ENCODE assay signal across 8 cellular contexts in the genomic region with DNA sequence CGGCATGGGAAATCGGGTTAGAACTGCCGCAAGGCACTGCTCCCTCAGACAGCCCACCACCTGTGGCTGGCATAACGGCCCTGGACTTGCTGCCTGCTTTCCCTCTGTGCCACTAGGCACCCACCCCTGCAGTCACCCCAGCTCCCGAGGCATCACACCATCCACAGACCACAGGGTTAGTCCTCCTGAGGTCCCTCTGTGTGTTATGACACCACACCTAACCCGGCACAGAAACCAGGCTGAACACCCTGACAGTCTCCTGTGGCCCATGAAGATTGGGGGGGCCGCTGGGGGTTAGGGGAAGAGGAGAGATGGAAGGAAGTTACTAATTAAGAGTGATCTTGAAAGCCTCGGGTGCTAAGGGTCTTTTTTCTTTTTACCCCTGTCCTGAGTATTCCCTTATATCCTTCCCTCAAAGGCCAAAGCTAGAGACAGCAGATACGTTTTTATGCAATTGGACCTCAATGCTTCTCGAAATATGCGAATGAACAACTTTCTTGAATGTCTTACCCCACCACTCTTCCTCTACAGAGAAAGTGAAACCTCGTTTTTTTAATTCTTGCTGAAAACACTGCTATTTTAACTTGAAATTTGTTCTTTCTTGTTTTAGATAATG. TPM values are rescaled to one million over a fixed set of nuclear protein-coding genes. Genes with fewer than 3 reads are reported as not detected.
A peak's percentile ranks its signal among the peaks of the same experiment; 100 is the strongest.
DNase-seq lines count a peak whose midpoint lies in the region; ATAC-seq and TF ChIP-seq lines count a peak whose summit lies in the region.

No MANE protein-coding gene starts in this region.

- CTCF ChIA-PET in CD8-positive, alpha-beta T cell (lab: Charles Lee), result interaction anchor here (0.8 to 2.4 kb wide), 5 partner anchors 32 to 66 kb away, joined by 3 to 6 read pairs (median 5); no protein-coding TSS in a partner anchor
- CTCF ChIA-PET in activated CD4-positive, alpha-beta memory T cell treated with anti-CD3 and anti-CD28 coated beads, Interleukin-2, amount 10 ng/mL, durations not matched to agents 7 days and 5 days (lab: Charles Lee), result interaction anchor here (1.1 to 1.7 kb wide), 4 partner anchors 16 to 28 kb away, joined by 3 to 5 read pairs (median 4); no protein-coding TSS in a partner anchor

- H3K4me1 Mint-ChIP-seq in CD8-positive, alpha-beta T cell (ENCODE audit: low read depth), result peaks cover 67% of the 10 kb centered on the region
- peaks cover 65% of the 10 kb centered on the region for H3K4me1 Mint-ChIP-seq in activated CD4-positive, alpha-beta memory T cell treated with anti-CD3 and anti-CD28 coated beads, Interleukin-2, amount 10 ng/mL, durations not matched to agents 7 days and 5 days

- H3K27ac Mint-ChIP-seq in CD8-positive, alpha-beta T cell, result peak overlapping the region; percentile 96
- H3K27ac Mint-ChIP-seq in activated CD4-positive, alpha-beta memory T cell treated with anti-CD3 and anti-CD28 coated beads, Interleukin-2, amount 10 ng/mL, durations not matched to agents 7 days and 5 days, result peak overlapping the region; percentile 96

- peak overlapping the region; percentile 62 for H3K4me3 ChIP-seq in CD8-positive, alpha-beta T cell (ENCODE audit: low read depth, low read length)
- peak overlapping the region in 5 of 10 donors; percentile 2 to 31 (median 27) for H3K4me3 ChIP-seq in heart right ventricle

- H3K9me3 Mint-ChIP-seq in CD8-positive, alpha-beta T cell, result no peaks in the 10 kb centered on the region
- H3K9me3 Mint-ChIP-seq in activated CD4-positive, alpha-beta memory T cell treated with anti-CD3 and anti-CD28 coated beads, Interleukin-2, amount 10 ng/mL, durations not matched to agents 7 days and 5 days, result no peaks in the 10 kb centered on the region

- ATAC-seq in CD8-positive, alpha-beta T cell, result peak; percentile 41
- peak; percentile 59 for ATAC-seq in HG03066 (IDR thresholded peaks at IDR 0.05; ENCODE audit: low read depth, unreplicated experiment)
- peak in 7 of 8 donors; percentile 28 to 47 (median 38) for ATAC-seq in heart right ventricle
- no peak for ATAC-seq in HG02981 (IDR thresholded peaks at IDR 0.05; ENCODE audit: unreplicated experiment)

- H3K36me3 ChIP-seq in CD8-positive, alpha-beta T cell (ENCODE audit: insufficient read depth, low read length), result no peaks in the 10 kb centered on the region
- peaks cover 0 to 5% (median 0%) of the 10 kb centered on the region in 9 donors for H3K36me3 ChIP-seq in heart right ventricle

- 56 to 72% methylated on average over 12 of the region's 12 CpGs for WGBS in heart right ventricle, 2 donors

- POLR2A ChIA-PET in CD8-positive, alpha-beta T cell (lab: Charles Lee), result interaction anchor here (0.7 to 2.5 kb wide), 5 partner anchors 16 to 44 kb away, joined by 3 to 15 read pairs (median 3); no protein-coding TSS in a partner anchor
- POLR2A ChIA-PET in activated CD4-positive, alpha-beta memory T cell treated with anti-CD3 and anti-CD28 coated beads, Interleukin-2, amount 10 ng/mL, durations not matched to agents 7 days and 5 days (lab: Charles Lee), result interaction anchor here (0.6 to 31.8 kb wide), 14 partner anchors 3 to 393 kb away, joined by 3 to 861 read pairs (median 5); a partner anchor contains a TSS

- H3K27me3 ChIP-seq in CD8-positive, alpha-beta T cell (ENCODE audit: insufficient read depth, low read length), result no peaks in the 10 kb centered on the region
- H3K27me3 ChIP-seq in heart right ventricle, result no peaks in the 10 kb centered on the region

- peak; percentile 35 to 75 (median 66) for DNase-seq in CD8-positive, alpha-beta T cell
- peak; percentile 82 for DNase-seq in activated CD4-positive, alpha-beta memory T cell treated with anti-CD3 and anti-CD28 coated beads, Interleukin-2, amount 10 ng/mL, durations not matched to agents 7 days and 5 days
- no peak for DNase-seq in heart right ventricle
- peak; percentile 82 for DNase-seq in stimulated activated CD8-positive, alpha-beta memory T cell treated with anti-CD3 and anti-CD28 coated beads, Interleukin-4, amount 100 ng/mL, for 48 hours
- DNase-seq in hypothalamus (lab: John Stamatoyannopoulos, UW), result no peak
- no peak for DNase-seq in amygdala (lab: John Stamatoyannopoulos, UW)

- intact Hi-C loops in CD8-positive, alpha-beta T cell (cut with DNase I, micrococcal nuclease), result loop anchor here (2.0 to 10.0 kb wide), 4 partner anchors 16 to 640 kb away; a partner anchor contains a TSS
- intact Hi-C loops in heart right ventricle (cut with DNase I), result loop anchor here in 1 of 10 donors (5.0 kb wide), 1 partner anchor 38 kb away; no protein-coding TSS in a partner anchor

- H3K4me1 ChIP-seq in CD8-positive, alpha-beta T cell (ENCODE audit: insufficient read depth, low read length), result peaks cover 81% of the 10 kb centered on the region
- H3K4me1 ChIP-seq in heart right ventricle, result peaks cover 4 to 93% (median 41%) of the 10 kb centered on the region in 9 donors

- no peaks in the 10 kb centered on the region for H3K9me3 ChIP-seq in CD8-positive, alpha-beta T cell (ENCODE audit: low read length)
- H3K9me3 ChIP-seq in heart right ventricle, result no peaks in the 10 kb centered on the region

- peak overlapping the region; percentile 55 for H3K27ac ChIP-seq in CD8-positive, alpha-beta T cell (ENCODE audit: low read depth, low read length)
- H3K27ac ChIP-seq in heart right ventricle, result peak overlapping the region in 9 of 10 donors; percentile 17 to 98 (median 32)

- TF ChIP-seq CTCF in CD8-positive, alpha-beta T cell (IDR thresholded peaks at IDR 0.05), result no peak
- no peak for TF ChIP-seq CTCF in heart right ventricle (IDR thresholded peaks at IDR 0.05)

- no peaks in the 10 kb centered on the region for H3K27me3 Mint-ChIP-seq in CD8-positive, alpha-beta T cell (ENCODE audit: low read depth)
- H3K27me3 Mint-ChIP-seq in activated CD4-positive, alpha-beta memory T cell treated with anti-CD3 and anti-CD28 coated beads, Interleukin-2, amount 10 ng/mL, durations not matched to agents 7 days and 5 days, result no peaks in the 10 kb centered on the region

- H3K4me3 Mint-ChIP-seq in CD8-positive, alpha-beta T cell, result peak overlapping the region; percentile 88
- peak overlapping the region; percentile 78 for H3K4me3 Mint-ChIP-seq in activated CD4-positive, alpha-beta memory T cell treated with anti-CD3 and anti-CD28 coated beads, Interleukin-2, amount 10 ng/mL, durations not matched to agents 7 days and 5 days

- peaks cover 47% of the 10 kb centered on the region for H3K36me3 Mint-ChIP-seq in CD8-positive, alpha-beta T cell
- peaks cover 61% of the 10 kb centered on the region for H3K36me3 Mint-ChIP-seq in activated CD4-positive, alpha-beta memory T cell treated with anti-CD3 and anti-CD28 coated beads, Interleukin-2, amount 10 ng/mL, durations not matched to agents 7 days and 5 days (ENCODE audit: low read depth)

RNA-seq across cellular contexts. Expression of a gene that starts 7.0 kb away (rescaled TPM):
- total RNA-seq in CD8-positive, alpha-beta T cell, result 100 to 1,000 TPM; 475 to 490 TPM
- total RNA-seq in activated CD4-positive, alpha-beta memory T cell treated with anti-CD3 and anti-CD28 coated beads, Interleukin-2, amount 10 ng/mL, durations not matched to agents 7 days and 5 days, result 100 to 1,000 TPM; 288 to 309 TPM
- 10 to 100 TPM; 23.5 to 46.9 (median 34.8) TPM for total RNA-seq in heart right ventricle
- 10 to 100 TPM; 22.3 to 31.5 TPM for polyA plus RNA-seq in heart right ventricle

Comparison
In these comparisons a context has a peak if more than half of its experiments do, and no peak if none do; other contexts are left out.
1. DNase-seq: peak in CD8-positive, alpha-beta T cell (7 of 7), activated CD4-positive, alpha-beta memory T cell treated with anti-CD3 and anti-CD28 coated beads, Interleukin-2, amount 10 ng/mL, durations not matched to agents 7 days and 5 days (single experiment) and stimulated activated CD8-positive, alpha-beta memory T cell treated with anti-CD3 and anti-CD28 coated beads, Interleukin-4, amount 100 ng/mL, for 48 hours (single experiment); none in heart right ventricle (0 of 2), hypothalamus (0 of 51) and amygdala (0 of 56).
2. RNA of a gene that starts 7.0 kb away (total RNA-seq): 475 to 490 TPM in CD8-positive, alpha-beta T cell and 288 to 309 TPM in activated CD4-positive, alpha-beta memory T cell treated with anti-CD3 and anti-CD28 coated beads, Interleukin-2, amount 10 ng/mL, durations not matched to agents 7 days and 5 days; 23.5 to 46.9 TPM in heart right ventricle; every median in the first group is over 4 times any median in the second.